10 cellular contexts compared by ENCODE assay signal in the genomic region with DNA sequence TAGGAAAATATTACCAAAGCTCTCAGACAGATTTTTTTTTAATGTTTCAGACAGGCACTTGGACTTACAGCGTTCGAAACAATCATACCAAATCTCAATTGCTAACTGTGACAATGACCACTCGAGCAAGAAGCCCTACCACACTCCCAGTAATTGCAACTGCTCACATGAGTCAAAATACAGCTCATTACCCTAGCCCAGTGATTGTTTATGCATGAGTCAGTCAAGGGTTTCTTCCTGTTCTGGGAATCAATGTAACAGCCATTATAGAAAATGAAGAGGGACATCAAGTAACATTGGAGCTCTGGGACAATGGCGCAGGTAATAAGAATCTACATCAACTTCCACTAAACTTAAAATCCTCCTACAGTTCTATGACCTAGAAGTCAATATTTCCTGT. TPM values are rescaled to one million over a fixed set of nuclear protein-coding genes. Genes with fewer than 3 reads are reported as not detected.
DNase-seq lines count a peak whose midpoint lies in the region; ATAC-seq lines count a peak whose summit lies in the region.
"Had no signal": no experiment of that assay in that cellular context is flagged by ENCODE, and none has a peak within 500 bp of the region (broad histone marks: within the 10 kb centered on the region; RNA-seq: fewer than 3 reads in every experiment).

No MANE protein-coding gene starts in this region.

- DNase-seq in ELR (ENCODE audit: low read depth) (peak; percentile 91), NCI-H2107 (lab: John Stamatoyannopoulos, UW) (peak; percentile 24), dedifferentiated amniotic fluid mesenchymal stem cell (ENCODE audit: extremely low spot score) (peak; percentile 57), myocyte (ENCODE audit: low read depth) (peak; percentile 41)
- no peak for DNase-seq in stimulated activated CD4-positive, alpha-beta T cell treated with anti-CD3 and anti-CD28 coated beads, Interleukin-4, amount 100 ng/mL, for 1 hour
- no peak for DNase-seq in NK-92 treated with Interleukin-12 subunit alpha and Interleukin-12 subunit beta, amount 100 ng/mL, for 24 hours (lab: John Stamatoyannopoulos, UW)
- DNase-seq: activated naive CD4-positive, alpha-beta T cell treated with anti-CD3 and anti-CD28 coated beads for 36 hours; natural killer cell had no signal

- ATAC-seq in HG03520 (IDR thresholded peaks at IDR 0.05; ENCODE audit: unreplicated experiment) (no peak), HG03159 (IDR thresholded peaks at IDR 0.05; ENCODE audit: unreplicated experiment) (no peak)
- ATAC-seq: natural killer cell had no signal

RNA-seq across cellular contexts. Expression of a gene that starts 56.1 kb away (rescaled TPM):
- total RNA-seq in myocyte = 70.2 and 77.9 TPM in 2 replicates
- polyA plus RNA-seq in myocyte (2012) = 65.8 TPM

Comparison
In these comparisons a context has a peak if more than half of its experiments do, and no peak if none do; other contexts are left out.
1. DNase-seq: peak in ELR (single experiment), NCI-H2107 (single experiment), dedifferentiated amniotic fluid mesenchymal stem cell (single experiment) and myocyte (single experiment); none in stimulated activated CD4-positive, alpha-beta T cell treated with anti-CD3 and anti-CD28 coated beads, Interleukin-4, amount 100 ng/mL, for 1 hour (single experiment) and NK-92 treated with Interleukin-12 subunit alpha and Interleukin-12 subunit beta, amount 100 ng/mL, for 24 hours (single experiment).